Comparison of ENCODE assay signal across 8 cellular contexts in genomic region chr7:134690016-134690415, GRCh38. TPM values are rescaled to one million over a fixed set of nuclear protein-coding genes. Genes with fewer than 3 reads are reported as not detected.
DNase-seq lines count a peak whose midpoint lies in the region; ATAC-seq, FAIRE-seq and TF ChIP-seq lines count a peak whose summit lies in the region.

No MANE protein-coding gene starts in this region.

- H3K27me3 ChIP-seq in K562 (ENCODE audit: control insufficient read depth in 2 of 2, insufficient read depth in 2 of 2, low read length in 2 of 2) (peaks cover 40 to 45% of the 10 kb centered on the region in 2 experiments), left lung (no peaks in the 10 kb centered on the region), vagina (no peaks in the 10 kb centered on the region)

- TF ChIP-seq RAD21 in K562 (CRISPR knock-in tag; conservative IDR thresholded peaks at IDR 0.05 in 1 of 2, IDR thresholded peaks at IDR 0.05 in 1 of 2) = peak; percentile 46 to 54

- DNase-seq in activated naive CD4-positive, alpha-beta T cell treated with anti-CD3 and anti-CD28 coated beads for 36 hours = peak; percentile 13
- DNase-seq in activated naive CD4-positive, alpha-beta T cell treated with Interleukin-2 at 50 U/mL for 16 hours = no peak
- DNase-seq in K562 (ENCODE audit: extremely low read depth in 1 of 4, low spot score in 3 of 4) (no peak), left lung (no peak), vagina (ENCODE audit: extremely low spot score in 2 of 2) (no peak), NCI-H748 (lab: John Stamatoyannopoulos, UW; ENCODE audit: unreplicated experiment) (no peak), AML-193 (lab: John Stamatoyannopoulos, UW) (no peak)
- DNase-seq in activated CD4-positive, alpha-beta memory T cell treated with anti-CD3 and anti-CD28 coated beads, Interleukin-2, amount 10 ng/mL, durations not matched to agents 7 days and 5 days = no peak

- no peak overlapping the region for H2AFZ ChIP-seq in K562 (ENCODE audit: low read depth, low read length)

- FAIRE-seq in K562 (lab: Jason Lieb, UNC) = no peak

- H3K4me3 ChIP-seq in K562 = no peak overlapping the region
- H3K4me3 ChIP-seq in left lung = no peak overlapping the region
- H3K4me3 ChIP-seq in vagina = peak overlapping the region; percentile 17 to 25

- H3K27ac ChIP-seq in K562 (ENCODE audit: extremely low read depth, low read depth, low read length) (no peak overlapping the region), left lung (peak overlapping the region in 1 of 2 donors; percentile 37), vagina (peak overlapping the region; percentile 64)

- POLR2A ChIA-PET in K562 (lab: Yijun Ruan, JAX) = interaction anchor here (0.8 to 1.6 kb wide), 8 partner anchors 11 to 56 kb away, joined by 3 to 5 read pairs (median 3); partner anchors contain the start of gene BPGM
- POLR2A ChIA-PET in activated CD4-positive, alpha-beta memory T cell treated with anti-CD3 and anti-CD28 coated beads, Interleukin-2, amount 10 ng/mL, durations not matched to agents 7 days and 5 days (lab: Charles Lee) = interaction anchor here (0.8 to 1.2 kb wide), 4 partner anchors 43 to 232 kb away, joined by 3 read pairs; no protein-coding TSS in a partner anchor

- TF ChIP-seq EP300 in K562 (IDR thresholded peaks at IDR 0.05; ENCODE audit: low read length) = no peak

- H3K27me3 Mint-ChIP-seq in activated naive CD4-positive, alpha-beta T cell treated with anti-CD3 and anti-CD28 coated beads for 36 hours (ENCODE audit: low read depth) = no peaks in the 10 kb centered on the region
- peaks cover 3% of the 10 kb centered on the region for H3K27me3 Mint-ChIP-seq in activated CD4-positive, alpha-beta memory T cell treated with anti-CD3 and anti-CD28 coated beads, Interleukin-2, amount 10 ng/mL, durations not matched to agents 7 days and 5 days

- ATAC-seq in K562 (peak; percentile 59), left lung (peak; percentile 69)

- H3K4me1 Mint-ChIP-seq in activated naive CD4-positive, alpha-beta T cell treated with anti-CD3 and anti-CD28 coated beads for 36 hours (ENCODE audit: low read depth) = peaks cover 14% of the 10 kb centered on the region
- H3K4me1 Mint-ChIP-seq in activated CD4-positive, alpha-beta memory T cell treated with anti-CD3 and anti-CD28 coated beads, Interleukin-2, amount 10 ng/mL, durations not matched to agents 7 days and 5 days = peaks cover 30% of the 10 kb centered on the region

- peak; percentile 10 to 42 (median 31); a peak in 3 of 6 replicates for TF ChIP-seq CTCF in K562 (IDR thresholded peaks at IDR 0.05 in 2 of 3, conservative IDR thresholded peaks at IDR 0.05 in 1 of 3; ENCODE audit: insufficient read depth in 2 of 3, low read depth in 1 of 3, low read length in 3 of 3)
- TF ChIP-seq CTCF in left lung (IDR thresholded peaks at IDR 0.05) = peak in 1 of 2 donors; percentile 31
- peak in 1 of 3 experiments; percentile 67 for TF ChIP-seq CTCF in vagina (IDR thresholded peaks at IDR 0.05)

- H3K79me2 ChIP-seq in K562 (ENCODE audit: control insufficient read depth, insufficient read depth, low read length) = no peaks in the 10 kb centered on the region

- H3K9me1 ChIP-seq in K562 (ENCODE audit: control insufficient read depth, insufficient read depth, low read length) = no peaks in the 10 kb centered on the region

- BruUV-seq in K562 (replicated peaks; lab: Mats Ljungman, UMichigan) = no TSS peak

- no peak overlapping the region for H3K4me2 ChIP-seq in K562 (ENCODE audit: insufficient read depth, low read length)

- H3K36me3 Mint-ChIP-seq in activated naive CD4-positive, alpha-beta T cell treated with anti-CD3 and anti-CD28 coated beads for 36 hours (ENCODE audit: low read depth) = no peaks in the 10 kb centered on the region
- no peaks in the 10 kb centered on the region for H3K36me3 Mint-ChIP-seq in activated CD4-positive, alpha-beta memory T cell treated with anti-CD3 and anti-CD28 coated beads, Interleukin-2, amount 10 ng/mL, durations not matched to agents 7 days and 5 days (ENCODE audit: low read depth)

- intact Hi-C loops in activated naive CD4-positive, alpha-beta T cell treated with anti-CD3 and anti-CD28 coated beads for 36 hours (cut with micrococcal nuclease) = loop anchor here (1.0 to 2.0 kb wide), 3 partner anchors 60 to 155 kb away; no protein-coding TSS in a partner anchor
- intact Hi-C loops in K562 (cut with micrococcal nuclease) = loop anchor here (2.0 kb wide), 1 partner anchor 265 kb away; no protein-coding TSS in a partner anchor
- intact Hi-C loops in left lung (cut with DNase I) = loop anchor here in 1 of 2 donors (5.0 kb wide), 1 partner anchor 67 kb away; no protein-coding TSS in a partner anchor
- intact Hi-C loops in vagina (cut with DNase I) = loop anchor here (5.0 to 10.0 kb wide), 4 partner anchors 55 to 262 kb away; no protein-coding TSS in a partner anchor

- H3K36me3 ChIP-seq in K562 (ENCODE audit: control insufficient read depth, insufficient read depth, low read length) (no peaks in the 10 kb centered on the region), left lung (no peaks in the 10 kb centered on the region), vagina (no peaks in the 10 kb centered on the region)

- no peak overlapping the region for H3K27ac Mint-ChIP-seq in activated naive CD4-positive, alpha-beta T cell treated with anti-CD3 and anti-CD28 coated beads for 36 hours
- no peak overlapping the region for H3K27ac Mint-ChIP-seq in activated CD4-positive, alpha-beta memory T cell treated with anti-CD3 and anti-CD28 coated beads, Interleukin-2, amount 10 ng/mL, durations not matched to agents 7 days and 5 days

- no peak overlapping the region for H3K9ac ChIP-seq in K562 (ENCODE audit: insufficient read depth in 1 of 2, low read depth in 2 of 2, low read length in 2 of 2)

- H3K9me3 ChIP-seq in K562 (replicated peaks; ENCODE audit: control insufficient read depth, insufficient read depth, low read depth, low read length) (no peaks in the 10 kb centered on the region), left lung (no peaks in the 10 kb centered on the region), vagina (no peaks in the 10 kb centered on the region)

- in situ Hi-C loops in K562 (cut with MboI) = no loop called here

- H3K9me3 Mint-ChIP-seq in activated naive CD4-positive, alpha-beta T cell treated with anti-CD3 and anti-CD28 coated beads for 36 hours = no peaks in the 10 kb centered on the region
- H3K9me3 Mint-ChIP-seq in activated CD4-positive, alpha-beta memory T cell treated with anti-CD3 and anti-CD28 coated beads, Interleukin-2, amount 10 ng/mL, durations not matched to agents 7 days and 5 days = no peaks in the 10 kb centered on the region

- no peaks in the 10 kb centered on the region; the same call in 1 of the 2 replicates for H4K20me1 ChIP-seq in K562 (replicated peaks; ENCODE audit: control insufficient read depth, insufficient read depth, low read length)

- TF ChIP-seq POLR2A in K562 (conservative IDR thresholded peaks at IDR 0.05) (no peak), vagina (IDR thresholded peaks at IDR 0.05) (no peak)

- CTCF ChIA-PET in activated naive CD4-positive, alpha-beta T cell treated with anti-CD3 and anti-CD28 coated beads for 36 hours (lab: Charles Lee) = interaction anchor here (0.8 to 2.8 kb wide), 13 partner anchors 8 to 264 kb away, joined by 3 to 18 read pairs (median 4); no protein-coding TSS in a partner anchor
- CTCF ChIA-PET in K562 (lab: Yijun Ruan, JAX; ENCODE audit: low intra/inter-chr PET ratio) = interaction anchor here (0.8 to 2.0 kb wide), 2 partner anchors 257 to 264 kb away, joined by 4 to 7 read pairs; no protein-coding TSS in a partner anchor
- CTCF ChIA-PET in activated CD4-positive, alpha-beta memory T cell treated with anti-CD3 and anti-CD28 coated beads, Interleukin-2, amount 10 ng/mL, durations not matched to agents 7 days and 5 days (lab: Charles Lee) = interaction anchor here (0.7 to 3.1 kb wide), 22 partner anchors 11 to 268 kb away, joined by 3 to 23 read pairs (median 4); no protein-coding TSS in a partner anchor

- WGBS in K562 (ENCODE audit: insufficient coverage, low coverage, missing lambda C conversion rate) = 0% methylated on average over 5 of the region's 5 CpGs

- H3K4me1 ChIP-seq in K562 (replicated peaks in 1 of 2; ENCODE audit: control insufficient read depth in 2 of 2, insufficient read depth in 2 of 2, low read length in 2 of 2) (no peaks in the 10 kb centered on the region), left lung (no peaks in the 10 kb centered on the region), vagina (peaks cover 43% of the 10 kb centered on the region)

- no peak overlapping the region for H3K4me3 Mint-ChIP-seq in activated naive CD4-positive, alpha-beta T cell treated with anti-CD3 and anti-CD28 coated beads for 36 hours
- H3K4me3 Mint-ChIP-seq in activated CD4-positive, alpha-beta memory T cell treated with anti-CD3 and anti-CD28 coated beads, Interleukin-2, amount 10 ng/mL, durations not matched to agents 7 days and 5 days = no peak overlapping the region

RNA-seq across cellular contexts. Expression of gene BPGM, which starts 43.4 kb away (rescaled TPM):
- total RNA-seq in activated naive CD4-positive, alpha-beta T cell treated with anti-CD3 and anti-CD28 coated beads for 36 hours = 10 to 100 TPM; 13.9 to 14.2 TPM
- 11.3 and 14.7 TPM in 2 replicates for total RNA-seq in K562 (2011; cell fraction: chromatin; rRNA removed; ENCODE audit: low replicate concordance)
- 5.7 and 7.1 TPM in 2 replicates for total RNA-seq in K562 (2011; cell fraction: nucleolus; rRNA removed)
- 7.7 and 8.3 TPM in 2 replicates for total RNA-seq in K562 (2011; cell fraction: nucleoplasm; rRNA removed)
- total RNA-seq in K562 (2014; rRNA removed) (16.2 and 17.1 TPM in 2 replicates), K562 (2014; rRNA removed; fragmentation: Illumina TruSeq; extraction: Trizol) (21.2 and 22.3 TPM in 2 replicates), K562 (2015; rRNA removed; fragmentation: Illumina TruSeq; extraction: Trizol) (16.3 and 17.7 TPM in 2 replicates), K562 (2021) (14.1 and 15.7 TPM in 2 replicates), left lung (10 to 100 TPM; 16.0 to 18.6 TPM), vagina (9.1 TPM)
- polyA plus RNA-seq in K562 (2011; rRNA removed) (18.0 and 24.1 TPM in 2 replicates), K562 (2014; fragmentation: Illumina TruSeq; extraction: Trizol) (23.3 and 25.3 TPM in 2 replicates), K562 (2014; fragmentation: Nextera tagmentation; extraction: Ambion mirVana) (10 to 100 TPM; 33.0 to 46.1 TPM), K562 (2014; rRNA removed) (17.0 and 20.3 TPM in 2 replicates)
- 6.4 and 13.1 TPM in 2 replicates for polyA plus RNA-seq in K562 (2011; cell fraction: cytosol; rRNA removed)
- polyA plus RNA-seq in K562 (2011; cell fraction: nucleus; rRNA removed) = 3.6 and 6.0 TPM in 2 replicates
- polyA plus RNA-seq in K562 (2012) = 12.3 and 13.9 TPM in 2 replicates
- polyA minus RNA-seq in K562 (2011; rRNA and poly(A)+ RNA removed) = 18.3 and 19.4 TPM in 2 replicates
- 3.6 and 6.2 TPM in 2 replicates for polyA minus RNA-seq in K562 (2011; cell fraction: cytosol; rRNA and poly(A)+ RNA removed)
- polyA minus RNA-seq in K562 (2011; cell fraction: nucleus; rRNA and poly(A)+ RNA removed) = 4.3 and 6.8 TPM in 2 replicates
- 10 to 100 TPM; 27.3 to 29.3 TPM for total RNA-seq in activated CD4-positive, alpha-beta memory T cell treated with anti-CD3 and anti-CD28 coated beads, Interleukin-2, amount 10 ng/mL, durations not matched to agents 7 days and 5 days

Comparison
In these comparisons a context has a peak if more than half of its experiments do, and no peak if none do; other contexts are left out.
1. H3K4me3 ChIP-seq: peak in vagina (2 of 2); none in K562 (single experiment) and left lung (0 of 2).